18 cellular contexts compared by ENCODE assay signal in the genomic region with DNA sequence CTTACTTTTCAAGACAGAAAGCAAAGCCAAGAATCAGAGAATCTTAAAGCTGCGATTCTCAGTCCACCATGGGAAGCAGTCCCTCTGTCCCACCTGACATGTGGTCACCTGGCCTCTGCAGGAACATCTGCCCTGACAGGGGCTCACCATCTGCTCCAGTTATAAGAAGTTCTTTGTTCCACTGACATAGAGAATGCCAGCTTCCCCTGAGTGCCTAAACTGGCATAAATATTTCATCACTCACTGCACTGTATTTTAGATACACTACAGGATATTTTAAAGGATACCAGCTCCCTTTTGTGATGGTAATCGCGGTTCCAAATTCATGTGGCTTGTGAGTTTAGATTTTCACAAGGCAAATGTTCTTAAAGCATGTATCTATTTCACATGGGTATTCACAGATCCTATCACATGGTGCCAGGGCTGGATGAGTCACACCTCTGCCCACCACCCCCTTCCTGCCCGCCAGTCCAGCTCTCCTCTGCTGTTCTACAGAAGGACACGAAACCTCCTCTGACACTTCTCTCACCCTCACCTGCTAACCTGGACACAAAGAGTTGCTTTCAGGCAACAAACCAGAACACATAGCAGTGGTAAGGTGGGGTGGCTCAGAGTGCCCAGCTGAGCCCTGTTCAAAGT.
DNase-seq lines count a peak whose midpoint lies in the region; ATAC-seq and TF ChIP-seq lines count a peak whose summit lies in the region.
"Had no signal": no experiment of that assay in that cellular context is flagged by ENCODE, and none has a peak within 500 bp of the region (broad histone marks: within the 10 kb centered on the region; RNA-seq: fewer than 3 reads in every experiment).

No MANE protein-coding gene starts in this region.

- ATAC-seq in gastrocnemius medialis = peak; percentile 52 to 55
- ATAC-seq in HG02970 (IDR thresholded peaks at IDR 0.05; ENCODE audit: low FRiP score, unreplicated experiment) = no peak
- ATAC-seq in GM21576 (IDR thresholded peaks at IDR 0.05; ENCODE audit: unreplicated experiment) = no peak
- no peak for ATAC-seq in GM18909 (IDR thresholded peaks at IDR 0.05; ENCODE audit: poor library complexity, unreplicated experiment)

- DNase-seq in HT1080 (ENCODE audit: low read depth) (peak; percentile 87), NCI-H345 (lab: John Stamatoyannopoulos, UW) (peak; percentile 46), epithelial cell of esophagus (ENCODE audit: low read depth) (peak; percentile 34), gastrocnemius medialis (peak; percentile 70 to 84), NCI-H1694 treated with DMSO at 0.1 percent for 48 hours (lab: John Stamatoyannopoulos, UW) (no peak)
- DNase-seq: activated CD4-positive, alpha-beta T cell treated with anti-CD3 and anti-CD28 coated beads, Interleukin-2, amount 50 U/mL, for 1 hour; GDM1; HFFc6; hippocampal formation; left cardiac atrium; NCI-H1694; SHP77; stimulated activated CD4-positive, alpha-beta T cell treated with anti-CD3 and anti-CD28 coated beads, Interleukin-15, amount 100 ng/mL, for 24 hours; T-helper 9 cell had no signal

- H3K27me3 ChIP-seq in gastrocnemius medialis = no peaks in the 10 kb centered on the region

- intact Hi-C loops in gastrocnemius medialis (cut with DNase I; ENCODE audit: low total_unique reads) = loop anchor here (1.0 to 5.0 kb wide), 3 partner anchors 42 to 433 kb away; no protein-coding TSS in a partner anchor

- TF ChIP-seq POLR2A in gastrocnemius medialis (IDR thresholded peaks at IDR 0.05) = peak; percentile 19 to 52

- peak overlapping the region; percentile 91 to 97 (median 92) for H3K27ac ChIP-seq in gastrocnemius medialis
- H3K27ac ChIP-seq: KMS-11 had no signal

- H3K4me1 ChIP-seq in gastrocnemius medialis = peaks cover 36 to 46% of the 10 kb centered on the region in 2 donors

- in situ Hi-C loops in gastrocnemius medialis (cut with MboI; ENCODE audit: low sequenced_read_pairs in 4 of 4) = loop anchor here in 2 of 4 donors (10.0 to 25.0 kb wide), 2 partner anchors 115 to 428 kb away; no protein-coding TSS in a partner anchor

- no peaks in the 10 kb centered on the region for H3K9me3 ChIP-seq in gastrocnemius medialis

- H3K4me3 ChIP-seq in epithelial cell of esophagus (ENCODE audit: low read length) = no peak overlapping the region
- no peak overlapping the region for H3K4me3 ChIP-seq in gastrocnemius medialis

- no peak for TF ChIP-seq CTCF in epithelial cell of esophagus (IDR thresholded peaks at IDR 0.05; ENCODE audit: insufficient read depth, low read depth, low read length, missing control alignments)
- no peak for TF ChIP-seq CTCF in gastrocnemius medialis (IDR thresholded peaks at IDR 0.05 in 4 of 5, conservative IDR thresholded peaks at IDR 0.05 in 1 of 5)

- no peaks in the 10 kb centered on the region for H3K36me3 ChIP-seq in gastrocnemius medialis

Comparison
In these comparisons a context has a peak if more than half of its experiments do, and no peak if none do; other contexts are left out.
1. ATAC-seq: peak in gastrocnemius medialis (2 of 2); none in HG02970 (single experiment), GM21576 (single experiment) and GM18909 (single experiment).